8 cellular contexts compared by ENCODE assay signal in genomic region chr14:76947838-76948184, GRCh38.
DNase-seq lines count a peak whose midpoint lies in the region; TF ChIP-seq lines count a peak whose summit lies in the region.

No MANE protein-coding gene starts in this region.

- H3K4me3 ChIP-seq in SK-N-SH (ENCODE audit: low read depth in 2 of 2, low read length in 1 of 2) (no peak overlapping the region), left ventricle myocardium inferior (peak overlapping the region; percentile 22), sigmoid colon (peak overlapping the region in 1 of 4 donors; percentile 18), ovary (no peak overlapping the region)

- no peaks in the 10 kb centered on the region for H4K20me1 ChIP-seq in SK-N-SH (ENCODE audit: insufficient read depth)

- H3K4me2 ChIP-seq in SK-N-SH, result peak overlapping the region; percentile 77

- H2AFZ ChIP-seq in SK-N-SH (ENCODE audit: low read depth), result no peak overlapping the region

- H3K9me3 ChIP-seq in ES-I3 (ENCODE audit: control insufficient read depth, insufficient read depth, low read length) (no peaks in the 10 kb centered on the region), SK-N-SH (no peaks in the 10 kb centered on the region), left ventricle myocardium inferior (replicated peaks) (no peaks in the 10 kb centered on the region), sigmoid colon (no peaks in the 10 kb centered on the region), ovary (no peaks in the 10 kb centered on the region)

- H3K79me2 ChIP-seq in SK-N-SH (ENCODE audit: insufficient read depth), result no peaks in the 10 kb centered on the region

- no peak for TF ChIP-seq RAD21 in SK-N-SH (IDR thresholded peaks at IDR 0.05; ENCODE audit: low read length)

- peaks cover 17% of the 10 kb centered on the region for H3K4me1 ChIP-seq in ES-I3 (ENCODE audit: insufficient read depth, low read length)
- peaks cover 43 to 46% of the 10 kb centered on the region in 2 experiments for H3K4me1 ChIP-seq in SK-N-SH (ENCODE audit: control insufficient read depth in 1 of 2, insufficient read depth in 2 of 2, low read depth in 1 of 2, low read length in 1 of 2)
- H3K4me1 ChIP-seq in left ventricle myocardium inferior, result peaks cover 54% of the 10 kb centered on the region
- H3K4me1 ChIP-seq in sigmoid colon, result peaks cover 3 to 46% (median 37%) of the 10 kb centered on the region in 4 donors
- peaks cover 22% of the 10 kb centered on the region for H3K4me1 ChIP-seq in ovary (ENCODE audit: insufficient read depth)

- no peaks in the 10 kb centered on the region; the same call in 1 of the 2 replicates for H3K36me3 ChIP-seq in ES-I3 (ENCODE audit: insufficient read depth, low read length)
- H3K36me3 ChIP-seq in SK-N-SH (replicated peaks in 1 of 2; ENCODE audit: control insufficient read depth in 1 of 2, insufficient read depth in 2 of 2, low read length in 1 of 2), result no peaks in the 10 kb centered on the region
- H3K36me3 ChIP-seq in left ventricle myocardium inferior, result no peaks in the 10 kb centered on the region
- no peaks in the 10 kb centered on the region for H3K36me3 ChIP-seq in sigmoid colon
- H3K36me3 ChIP-seq in ovary, result no peaks in the 10 kb centered on the region

- no peak for TF ChIP-seq POLR2A in sigmoid colon (IDR thresholded peaks at IDR 0.05)
- no peak for TF ChIP-seq POLR2A in ovary (IDR thresholded peaks at IDR 0.05)

- CTCF ChIA-PET in SK-N-SH (lab: Yijun Ruan, JAX), result interaction anchor here (0.7 to 3.9 kb wide), 18 partner anchors 8 to 128 kb away, joined by 3 to 30 read pairs (median 4); partner anchors contain the start of gene IRF2BPL

- peaks cover 47% of the 10 kb centered on the region for H3F3A ChIP-seq in SK-N-SH (replicated peaks; ENCODE audit: insufficient read depth)

- H3K27me3 ChIP-seq in SK-N-SH (ENCODE audit: insufficient read depth) (no peaks in the 10 kb centered on the region), left ventricle myocardium inferior (ENCODE audit: low read depth) (no peaks in the 10 kb centered on the region), sigmoid colon (no peaks in the 10 kb centered on the region), ovary (no peaks in the 10 kb centered on the region)

- DNase-seq in SK-N-SH (no peak), left ventricle myocardium inferior (no peak), sigmoid colon (no peak), SIG-M5 treated with dmso at 0.1 percent for 504 hours (lab: John Stamatoyannopoulos, UW; ENCODE audit: unreplicated experiment) (no peak), NAMALWA (ENCODE audit: low spot score) (no peak), iPS-NIHi11 (ENCODE audit: low spot score) (no peak), ovary (no peak)

- no peaks in the 10 kb centered on the region for H3K9me2 ChIP-seq in SK-N-SH

- POLR2A ChIA-PET in SK-N-SH (lab: Yijun Ruan, JAX), result interaction anchor here (0.6 to 2.0 kb wide), 7 partner anchors 10 to 98 kb away, joined by 3 to 9 read pairs (median 5); no protein-coding TSS in a partner anchor

- TF ChIP-seq EP300 in SK-N-SH (IDR thresholded peaks at IDR 0.05; ENCODE audit: borderline replicate concordance in 1 of 2, low read depth in 1 of 2, low read length in 1 of 2), result no peak; a peak in 1 of 4 replicates
- no peak for TF ChIP-seq EP300 in sigmoid colon (IDR thresholded peaks at IDR 0.05)
- no peak for TF ChIP-seq EP300 in ovary (IDR thresholded peaks at IDR 0.05)

- WGBS in SK-N-SH (ENCODE audit: low lambda C conversion rate), result 46% methylated on average over 5 of the region's 5 CpGs
- 50 to 71% methylated on average over 5 of the region's 5 CpGs for WGBS in sigmoid colon, 2 donors
- 13 to 26% (median 22%) methylated on average over 5 of the region's 5 CpGs for WGBS in ovary, 3 donors

- H3K9ac ChIP-seq in ES-I3 (ENCODE audit: low read depth, low read length), result peak overlapping the region; percentile 19; the same call in 1 of the 2 replicates
- H3K9ac ChIP-seq in SK-N-SH, result peak overlapping the region; percentile 72; the same call in 1 of the 2 replicates

- peak overlapping the region; percentile 99 for H3K27ac ChIP-seq in SK-N-SH (ENCODE audit: low read depth in 2 of 2, low read length in 1 of 2)
- peak overlapping the region; percentile 84 for H3K27ac ChIP-seq in left ventricle myocardium inferior (replicated peaks)
- peak overlapping the region; percentile 76 to 97 (median 78) for H3K27ac ChIP-seq in sigmoid colon
- peak overlapping the region in 1 of 2 donors; percentile 30 for H3K27ac ChIP-seq in ovary

- intact Hi-C loops in left ventricle myocardium inferior (cut with micrococcal nuclease), result no loop called here
- intact Hi-C loops in sigmoid colon (cut with DNase I), result loop anchor here (2.0 kb wide), 1 partner anchor 103 kb away; no protein-coding TSS in a partner anchor
- intact Hi-C loops in ovary (cut with DNase I), result no loop called here

- TF ChIP-seq CTCF in SK-N-SH (IDR thresholded peaks at IDR 0.05), result no peak
- TF ChIP-seq CTCF in left ventricle myocardium inferior (IDR thresholded peaks at IDR 0.05; ENCODE audit: borderline replicate concordance), result no peak
- no peak for TF ChIP-seq CTCF in sigmoid colon (IDR thresholded peaks at IDR 0.05)
- TF ChIP-seq CTCF in ovary (IDR thresholded peaks at IDR 0.05), result no peak

TF ChIP-seq in SK-N-SH, 30 proteins besides CTCF, POLR2A, EP300 and RAD21:
- no peak for TF ChIP-seq REST (IDR thresholded peaks at IDR 0.05; ENCODE audit: low read depth, low read length)
- no peak for TF ChIP-seq MAX (IDR thresholded peaks at IDR 0.05; ENCODE audit: low read depth)
- TF ChIP-seq FOXJ3 (CRISPR knock-in tag; IDR thresholded peaks at IDR 0.05), result no peak
- TF ChIP-seq YY1 (IDR thresholded peaks at IDR 0.05; ENCODE audit: low read depth), result no peak
- no peak for TF ChIP-seq FOSL2 (IDR thresholded peaks at IDR 0.05; ENCODE audit: borderline replicate concordance, low read depth)
- no peak for TF ChIP-seq TEAD4 (IDR thresholded peaks at IDR 0.05; ENCODE audit: borderline replicate concordance, insufficient read depth)
- TF ChIP-seq PBX3 (IDR thresholded peaks at IDR 0.05), result no peak
- no peak for TF ChIP-seq MEF2A (IDR thresholded peaks at IDR 0.05; ENCODE audit: borderline replicate concordance, low read depth)
- TF ChIP-seq JUND (IDR thresholded peaks at IDR 0.05), result no peak
- TF ChIP-seq EZH2phosphoT487 (IDR thresholded peaks at IDR 0.05; ENCODE audit: borderline replicate concordance, low read depth), result no peak
- TF ChIP-seq CHD2 (IDR thresholded peaks at IDR 0.05; ENCODE audit: low read length, partially characterized antibody), result no peak
- TF ChIP-seq TAF1 (IDR thresholded peaks at IDR 0.05; ENCODE audit: borderline replicate concordance, low read depth, low read length), result no peak
